21 cellular contexts compared by ENCODE assay signal in genomic region chr15:34663101-34663500, GRCh38.
DNase-seq lines count a peak whose midpoint lies in the region; ATAC-seq and TF ChIP-seq lines count a peak whose summit lies in the region.
"Had no signal": no experiment of that assay in that cellular context is flagged by ENCODE, and none has a peak within 500 bp of the region (broad histone marks: within the 10 kb centered on the region; RNA-seq: fewer than 3 reads in every experiment).

No MANE protein-coding gene starts in this region.

- H3K4me3 ChIP-seq in RWPE2 (ENCODE audit: severe bottlenecking), result no peak overlapping the region
- H3K4me3 ChIP-seq: BLaER1 treated with 17β-estradiol and CSF1 and Interleukin-3, amounts not matched to agents 10 nM and 100 nM; GM12878; GM23338 had no signal

- TF ChIP-seq CTCF in RWPE2 (IDR thresholded peaks at IDR 0.05; ENCODE audit: poor library complexity, severe bottlenecking), result no peak
- no peak for TF ChIP-seq CTCF in foreskin keratinocyte (conservative IDR thresholded peaks at IDR 0.05)

- ATAC-seq in RWPE2 (ENCODE audit: low read depth) (peak; percentile 55; the same call in 2 of the 3 replicates), foreskin keratinocyte (peak; percentile 27)
- ATAC-seq: GM12878, GM23338 had no signal

- H3K9me3 ChIP-seq in RWPE2 (ENCODE audit: severe bottlenecking), result no peaks in the 10 kb centered on the region
- H3K9me3 ChIP-seq: BE2C; BLaER1 treated with 17β-estradiol and CSF1 and Interleukin-3, amounts not matched to agents 10 nM and 100 nM had no signal

- H3K27me3 ChIP-seq in RWPE2 (ENCODE audit: insufficient read depth, poor library complexity, severe bottlenecking), result peaks cover 4% of the 10 kb centered on the region
- peaks cover 49% of the 10 kb centered on the region for H3K27me3 ChIP-seq in foreskin keratinocyte
- H3K27me3 ChIP-seq: BLaER1 treated with 17β-estradiol and CSF1 and Interleukin-3, amounts not matched to agents 10 nM and 100 nM had no signal

- H3K4me1 ChIP-seq in RWPE2 (ENCODE audit: insufficient read depth, poor library complexity, severe bottlenecking) (no peaks in the 10 kb centered on the region), foreskin keratinocyte (no peaks in the 10 kb centered on the region)
- H3K4me1 ChIP-seq: BE2C had no signal

- DNase-seq in NCI-H82 (lab: John Stamatoyannopoulos, UW), result peak; percentile 10
- no peak for DNase-seq in NCI-H82 treated with DMSO at 0.1 percent for 48 hours (lab: John Stamatoyannopoulos, UW; ENCODE audit: unreplicated experiment)
- DNase-seq in RWPE2 (ENCODE audit: low spot score), result no peak
- no peak for DNase-seq in foreskin keratinocyte
- DNase-seq in NOMO-1 (lab: John Stamatoyannopoulos, UW; ENCODE audit: unreplicated experiment in 2 of 2), result no peak
- DNase-seq in NCI-H69 (lab: John Stamatoyannopoulos, UW), result no peak
- DNase-seq: ACHN; AML-193; BE2C; CD4-positive, alpha-beta T cell; CD8-positive, alpha-beta memory T cell; DMS 273 treated with DMSO at 0.1 percent for 48 hours; DMS79; EL; GDM1; H9; HFFc6 had no signal

- no peak overlapping the region for H3K27ac ChIP-seq in RWPE2 (ENCODE audit: poor library complexity, severe bottlenecking)
- no peak overlapping the region for H3K27ac ChIP-seq in foreskin keratinocyte
- H3K27ac ChIP-seq: 22Rv1; BLaER1 treated with 17β-estradiol and CSF1 and Interleukin-3, amounts not matched to agents 10 nM and 100 nM had no signal

- no peaks in the 10 kb centered on the region for H3K36me3 ChIP-seq in RWPE2 (ENCODE audit: low read depth)
- H3K36me3 ChIP-seq: BE2C; BLaER1 treated with 17β-estradiol and CSF1 and Interleukin-3, amounts not matched to agents 10 nM and 100 nM had no signal
